ENCODE assay signal across 8 cellular contexts in genomic region chr12:13097526-13097925, GRCh38. TPM values are rescaled to one million over a fixed set of nuclear protein-coding genes. Genes with fewer than 3 reads are reported as not detected.
DNase-seq lines count a peak whose midpoint lies in the region; ATAC-seq, FAIRE-seq and TF ChIP-seq lines count a peak whose summit lies in the region.

No MANE protein-coding gene starts in this region.

- no peaks in the 10 kb centered on the region for H4K20me1 ChIP-seq in PC-3 (ENCODE audit: low read length)

- CTCF ChIA-PET in PC-3 (lab: Charles Lee), result interaction anchor here (1.2 to 2.0 kb wide), 2 partner anchors 109 to 114 kb away, joined by 3 to 17 read pairs; no protein-coding TSS in a partner anchor

- peak overlapping the region; percentile 61 for H3K4me3 ChIP-seq in PC-3 (ENCODE audit: low read length)
- H3K4me3 ChIP-seq in esophagus squamous epithelium, result peak overlapping the region in 3 of 4 donors; percentile 25 to 51 (median 27)
- H3K4me3 ChIP-seq in psoas muscle, result peak overlapping the region; percentile 5

- TF ChIP-seq CTCF in PC-3 (conservative IDR thresholded peaks at IDR 0.05; ENCODE audit: low read depth, low read length), result no peak
- no peak for TF ChIP-seq CTCF in esophagus squamous epithelium (IDR thresholded peaks at IDR 0.05)
- no peak for TF ChIP-seq CTCF in psoas muscle (IDR thresholded peaks at IDR 0.05)

- H3K27me3 ChIP-seq in PC-3 (ENCODE audit: low read length) (no peaks in the 10 kb centered on the region), esophagus squamous epithelium (no peaks in the 10 kb centered on the region), psoas muscle (ENCODE audit: insufficient read depth in 3 of 3, low read length in 2 of 3) (no peaks in the 10 kb centered on the region)

- peak overlapping the region; percentile 81 for H2AFZ ChIP-seq in PC-3 (ENCODE audit: low read length)

- POLR2A ChIA-PET in PC-3 (lab: Charles Lee; ENCODE audit: unreplicated experiment), result interaction anchor here (2.3 kb wide), 1 partner anchor 99 kb away, joined by 17 read pairs; the partner anchor contains the start of gene EMP1

- TF ChIP-seq POLR2A in esophagus squamous epithelium (IDR thresholded peaks at IDR 0.05), result no peak

- BruUV-seq in PC-3 (replicated peaks; lab: Mats Ljungman, UMichigan), result no TSS peak

- H3K9me2 ChIP-seq in PC-3 (replicated peaks; ENCODE audit: low read length), result no peaks in the 10 kb centered on the region

- intact Hi-C loops in PC-3 (cut with micrococcal nuclease), result loop anchor here (10.0 kb wide), 2 partner anchors 53 to 293 kb away; partner anchors contain the start of gene FAM234B
- intact Hi-C loops in esophagus squamous epithelium (cut with DNase I), result loop anchor here (5.0 to 10.0 kb wide), 2 partner anchors 115 to 183 kb away; no protein-coding TSS in a partner anchor
- intact Hi-C loops in psoas muscle (cut with DNase I), result loop anchor here (5.0 to 10.0 kb wide), 3 partner anchors 95 to 183 kb away; partner anchors contain the start of gene HEBP1 (in 1 of the 2)

- peak overlapping the region; percentile 97 for H3K9ac ChIP-seq in PC-3 (ENCODE audit: low read length)

- 36 to 41% methylated on average over 6 of the region's 6 CpGs for WGBS in esophagus squamous epithelium, 2 donors
- WGBS in psoas muscle, 3 donors, result 35 to 43% (median 40%) methylated on average over 6 of the region's 6 CpGs

- no peak for FAIRE-seq in RCC 7860 (lab: Jason Lieb, UNC)

- H3K36me3 ChIP-seq in PC-3 (ENCODE audit: low read depth, low read length) (no peaks in the 10 kb centered on the region), esophagus squamous epithelium (no peaks in the 10 kb centered on the region), psoas muscle (ENCODE audit: insufficient read depth in 1 of 2, low read depth in 1 of 2) (no peaks in the 10 kb centered on the region)

- H3K79me2 ChIP-seq in PC-3 (ENCODE audit: low read length), result no peaks in the 10 kb centered on the region

- peak; percentile 47 for DNase-seq in Daoy (ENCODE audit: low read depth)
- peak; percentile 21 for DNase-seq in PC-3
- no peak for DNase-seq in esophagus squamous epithelium (lab: John Stamatoyannopoulos, UW)
- DNase-seq in psoas muscle, result no peak
- no peak for DNase-seq in RCC 7860 (ENCODE audit: low spot score)
- DNase-seq in KG1 (lab: John Stamatoyannopoulos, UW), result no peak

- peak overlapping the region; percentile 90 for H3K4me2 ChIP-seq in PC-3 (ENCODE audit: low read length)

- H3K27ac ChIP-seq in PC-3 (ENCODE audit: low read length), result peak overlapping the region; percentile 99
- peak overlapping the region; percentile 82 to 99 (median 96) for H3K27ac ChIP-seq in esophagus squamous epithelium
- H3K27ac ChIP-seq in psoas muscle, result peak overlapping the region; percentile 48

- no peak for ATAC-seq in PC-3
- no peak for ATAC-seq in psoas muscle
- ATAC-seq in HG02610 (IDR thresholded peaks at IDR 0.05; ENCODE audit: unreplicated experiment), result no peak
- ATAC-seq in GM21529 (IDR thresholded peaks at IDR 0.05; ENCODE audit: unreplicated experiment), result no peak

- peaks cover 72% of the 10 kb centered on the region for H3K4me1 ChIP-seq in PC-3 (ENCODE audit: insufficient read depth, low read length)
- peaks cover 14 to 74% (median 47%) of the 10 kb centered on the region in 3 donors for H3K4me1 ChIP-seq in esophagus squamous epithelium
- H3K4me1 ChIP-seq in psoas muscle, result peaks cover 6% of the 10 kb centered on the region

- no peaks in the 10 kb centered on the region for H3K9me3 ChIP-seq in PC-3 (ENCODE audit: low read length)
- H3K9me3 ChIP-seq in esophagus squamous epithelium, result no peaks in the 10 kb centered on the region
- no peaks in the 10 kb centered on the region for H3K9me3 ChIP-seq in psoas muscle

- peaks cover 13% of the 10 kb centered on the region for H3F3A ChIP-seq in PC-3 (ENCODE audit: low read length, unreplicated experiment)

RNA-seq across cellular contexts. Expression of gene GSG1, which starts 5.9 kb away (rescaled TPM):
- total RNA-seq in Daoy (2014; rRNA removed; shearing (Covaris generic)), result 0.06 TPM in 1 of 2 replicates, not detected in the other
- total RNA-seq in PC-3 (2014; rRNA removed), result 0.77 TPM in 1 of 2 replicates, not detected in the other
- not detected for total RNA-seq in esophagus squamous epithelium
- total RNA-seq in psoas muscle, result not detected
- polyA plus RNA-seq in psoas muscle, result not detected

RNA-seq across cellular contexts. Expression of gene FAM234B, which starts 53.3 kb away (rescaled TPM):
- total RNA-seq in Daoy (2014; rRNA removed; shearing (Covaris generic)), result 5.5 and 12.4 TPM in 2 replicates
- 3.1 and 3.3 TPM in 2 replicates for total RNA-seq in PC-3 (2014; rRNA removed)
- 1 to 10 TPM; 3.1 to 8.0 (median 3.9) TPM for total RNA-seq in esophagus squamous epithelium
- total RNA-seq in psoas muscle, result 1 to 10 TPM; 2.1 to 4.0 (median 2.5) TPM
- polyA plus RNA-seq in psoas muscle, result 1 to 10 TPM in 2 of 3 donors, under 1 TPM in 1; 0.89 to 1.9 (median 1.8) TPM

Comparison
In these comparisons a context has a peak if more than half of its experiments do, and no peak if none do; other contexts are left out.
1. DNase-seq: peak in Daoy (single experiment) and PC-3 (single experiment); none in esophagus squamous epithelium (single experiment), psoas muscle (0 of 2), RCC 7860 (single experiment) and KG1 (single experiment).
2. H3K27ac ChIP-seq: peak in every context shown above with its lines; median percentile 99 in PC-3; 96 in esophagus squamous epithelium; 48 in psoas muscle.
3. H3K4me3 ChIP-seq: peak in every context shown above with its lines; median percentile 61 in PC-3; 27 in esophagus squamous epithelium; 5 in psoas muscle.